Comparison of ENCODE assay signal across 1 cellular context in the genomic region with DNA sequence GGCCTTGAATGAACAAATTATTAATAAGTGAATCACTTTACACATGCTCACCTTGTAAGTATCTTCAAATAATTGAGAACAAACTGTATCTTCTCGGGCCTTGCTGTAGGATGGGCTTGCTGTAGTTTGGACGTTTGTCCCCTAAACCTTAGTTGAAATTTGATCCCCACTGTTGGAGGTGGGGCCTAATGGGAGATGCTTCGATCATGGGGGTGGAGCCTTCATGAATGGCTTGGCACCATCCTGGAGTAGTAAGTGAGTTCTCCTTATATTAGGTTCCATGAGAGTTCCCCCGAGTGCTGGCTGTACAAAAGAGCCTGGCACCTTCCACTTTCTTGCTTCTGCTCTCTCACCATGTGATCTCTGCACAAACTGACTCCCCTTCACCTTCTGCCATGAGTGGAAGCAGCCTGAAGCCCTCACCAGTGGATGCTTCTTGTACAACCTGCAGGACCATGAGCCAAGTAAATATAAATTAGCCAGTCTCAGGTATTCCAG.
A peak's percentile ranks its signal among the peaks of the same experiment; 100 is the strongest.
TF ChIP-seq lines count a peak whose summit lies in the region.

No MANE protein-coding gene starts in this region.

TF ChIP-seq in HEK293, 187 proteins besides CTCF, POLR2A, EP300 and RAD21:
- TF ChIP-seq, protein P1, sequence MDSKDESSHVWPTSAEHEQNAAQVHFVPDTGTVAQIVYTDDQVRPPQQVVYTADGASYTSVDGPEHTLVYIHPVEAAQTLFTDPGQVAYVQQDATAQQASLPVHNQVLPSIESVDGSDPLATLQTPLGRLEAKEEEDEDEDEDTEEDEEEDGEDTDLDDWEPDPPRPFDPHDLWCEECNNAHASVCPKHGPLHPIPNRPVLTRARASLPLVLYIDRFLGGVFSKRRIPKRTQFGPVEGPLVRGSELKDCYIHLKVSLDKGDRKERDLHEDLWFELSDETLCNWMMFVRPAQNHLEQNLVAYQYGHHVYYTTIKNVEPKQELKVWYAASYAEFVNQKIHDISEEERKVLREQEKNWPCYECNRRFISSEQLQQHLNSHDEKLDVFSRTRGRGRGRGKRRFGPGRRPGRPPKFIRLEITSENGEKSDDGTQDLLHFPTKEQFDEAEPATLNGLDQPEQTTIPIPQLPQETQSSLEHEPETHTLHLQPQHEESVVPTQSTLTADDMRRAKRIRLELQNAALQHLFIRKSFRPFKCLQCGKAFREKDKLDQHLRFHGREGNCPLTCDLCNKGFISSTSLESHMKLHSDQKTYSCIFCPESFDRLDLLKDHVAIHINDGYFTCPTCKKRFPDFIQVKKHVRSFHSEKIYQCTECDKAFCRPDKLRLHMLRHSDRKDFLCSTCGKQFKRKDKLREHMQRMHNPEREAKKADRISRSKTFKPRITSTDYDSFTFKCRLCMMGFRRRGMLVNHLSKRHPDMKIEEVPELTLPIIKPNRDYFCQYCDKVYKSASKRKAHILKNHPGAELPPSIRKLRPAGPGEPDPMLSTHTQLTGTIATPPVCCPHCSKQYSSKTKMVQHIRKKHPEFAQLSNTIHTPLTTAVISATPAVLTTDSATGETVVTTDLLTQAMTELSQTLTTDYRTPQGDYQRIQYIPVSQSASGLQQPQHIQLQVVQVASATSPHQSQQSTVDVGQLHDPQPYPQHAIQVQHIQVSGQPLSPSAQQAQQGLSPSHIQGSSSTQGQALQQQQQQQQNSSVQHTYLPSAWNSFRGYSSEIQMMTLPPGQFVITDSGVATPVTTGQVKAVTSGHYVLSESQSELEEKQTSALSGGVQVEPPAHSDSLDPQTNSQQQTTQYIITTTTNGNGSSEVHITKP (tag by site-specific recombination; IDR thresholded peaks at IDR 0.05) = peak; percentile 55
- TF ChIP-seq, protein P2, sequence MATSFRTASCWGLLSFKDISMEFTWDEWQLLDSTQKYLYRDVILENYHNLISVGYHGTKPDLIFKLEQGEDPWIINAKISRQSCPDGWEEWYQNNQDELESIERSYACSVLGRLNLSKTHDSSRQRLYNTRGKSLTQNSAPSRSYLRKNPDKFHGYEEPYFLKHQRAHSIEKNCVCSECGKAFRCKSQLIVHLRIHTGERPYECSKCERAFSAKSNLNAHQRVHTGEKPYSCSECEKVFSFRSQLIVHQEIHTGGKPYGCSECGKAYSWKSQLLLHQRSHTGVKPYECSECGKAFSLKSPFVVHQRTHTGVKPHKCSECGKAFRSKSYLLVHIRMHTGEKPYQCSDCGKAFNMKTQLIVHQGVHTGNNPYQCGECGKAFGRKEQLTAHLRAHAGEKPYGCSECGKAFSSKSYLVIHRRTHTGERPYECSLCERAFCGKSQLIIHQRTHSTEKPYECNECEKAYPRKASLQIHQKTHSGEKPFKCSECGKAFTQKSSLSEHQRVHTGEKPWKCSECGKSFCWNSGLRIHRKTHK (tag by site-specific recombination; IDR thresholded peaks at IDR 0.05) = no peak
